ENCODE assay signal across 10 cellular contexts in genomic region chr12:67193705-67194104, GRCh38.
DNase-seq lines count a peak whose midpoint lies in the region; ATAC-seq and TF ChIP-seq lines count a peak whose summit lies in the region.
"Had no signal": no experiment of that assay in that cellular context is flagged by ENCODE, and none has a peak within 500 bp of the region (broad histone marks: within the 10 kb centered on the region; RNA-seq: fewer than 3 reads in every experiment).

No MANE protein-coding gene starts in this region.

- intact Hi-C loops in head of caudate nucleus (cut with DNase I) = no loop called here

- CTCF ChIA-PET in activated CD8-positive, alpha-beta memory T cell treated with anti-CD3 and anti-CD28 coated beads, Interleukin-2, amount 10 ng/mL, durations not matched to agents 7 days and 5 days (lab: Charles Lee) = no interaction called here

- DNase-seq in activated CD8-positive, alpha-beta memory T cell treated with anti-CD3 and anti-CD28 coated beads, Interleukin-2, amount 10 ng/mL, durations not matched to agents 7 days and 5 days = peak; percentile 45
- DNase-seq in activated CD8-positive, alpha-beta memory T cell treated with anti-CD3 and anti-CD28 coated beads, Interleukin-2, amount 50 U/mL, for 48 hours = no peak
- DNase-seq in SJCRH30 = peak; percentile 50 to 73
- peak; percentile 16 to 34 for DNase-seq in fibroblast of lung (ENCODE audit: low read depth in 2 of 2)
- DNase-seq in stimulated activated CD4-positive, alpha-beta T cell treated with anti-CD3 and anti-CD28 coated beads, Interleukin-2, amount 100 ng/mL, for 48 hours = peak; percentile 11 to 15
- no peak for DNase-seq in head of caudate nucleus
- no peak for DNase-seq in NCI-H345 treated with DMSO at 0.1 percent for 48 hours (lab: John Stamatoyannopoulos, UW; ENCODE audit: unreplicated experiment)
- DNase-seq: NCI-H187 had no signal

- no peak overlapping the region for H3K4me3 ChIP-seq in SJCRH30
- no peak overlapping the region for H3K4me3 ChIP-seq in fibroblast of lung (replicated peaks in 1 of 4; ENCODE audit: control extremely low read depth in 1 of 4, insufficient read depth in 1 of 4, low read depth in 3 of 4, low read length in 4 of 4)

- H3K27me3 ChIP-seq in SJCRH30 (no peaks in the 10 kb centered on the region), fibroblast of lung (ENCODE audit: control insufficient read depth, insufficient read depth, low read length) (no peaks in the 10 kb centered on the region)

- H3K9me3 Mint-ChIP-seq in activated CD8-positive, alpha-beta memory T cell treated with anti-CD3 and anti-CD28 coated beads, Interleukin-2, amount 10 ng/mL, durations not matched to agents 7 days and 5 days (ENCODE audit: low read depth) = no peaks in the 10 kb centered on the region
- H3K9me3 Mint-ChIP-seq in activated T-helper 17 cell treated with anti-CD3 and anti-CD28 coated beads, Interleukin-2, amount 50 U/mL, for 72 hours = no peaks in the 10 kb centered on the region

- H3K4me1 ChIP-seq in SJCRH30 (no peaks in the 10 kb centered on the region), fibroblast of lung (ENCODE audit: control insufficient read depth, extremely low read depth, insufficient read depth, low read length) (no peaks in the 10 kb centered on the region)

- ATAC-seq in activated CD8-positive, alpha-beta memory T cell treated with anti-CD3 and anti-CD28 coated beads, Interleukin-2, amount 10 ng/mL, durations not matched to agents 7 days and 5 days = no peak
- no peak for ATAC-seq in activated T-helper 17 cell treated with anti-CD3 and anti-CD28 coated beads, Interleukin-2, amount 50 U/mL, for 72 hours (replicated peaks)

- H4K20me1 ChIP-seq in fibroblast of lung (ENCODE audit: control insufficient read depth, extremely low read depth, insufficient read depth, low read length) = no peaks in the 10 kb centered on the region

- H3K27ac ChIP-seq in SJCRH30 (no peak overlapping the region), fibroblast of lung (ENCODE audit: insufficient read depth, low read length) (no peak overlapping the region)

- H3K27ac Mint-ChIP-seq in activated CD8-positive, alpha-beta memory T cell treated with anti-CD3 and anti-CD28 coated beads, Interleukin-2, amount 10 ng/mL, durations not matched to agents 7 days and 5 days = no peak overlapping the region
- no peak overlapping the region for H3K27ac Mint-ChIP-seq in activated T-helper 17 cell treated with anti-CD3 and anti-CD28 coated beads, Interleukin-2, amount 50 U/mL, for 72 hours
- H3K27ac Mint-ChIP-seq: B cell had no signal

- no peaks in the 10 kb centered on the region for H3K27me3 Mint-ChIP-seq in activated CD8-positive, alpha-beta memory T cell treated with anti-CD3 and anti-CD28 coated beads, Interleukin-2, amount 10 ng/mL, durations not matched to agents 7 days and 5 days
- H3K27me3 Mint-ChIP-seq in activated T-helper 17 cell treated with anti-CD3 and anti-CD28 coated beads, Interleukin-2, amount 50 U/mL, for 72 hours = peaks cover 28% of the 10 kb centered on the region

- no peaks in the 10 kb centered on the region for H3K79me2 ChIP-seq in fibroblast of lung (ENCODE audit: control insufficient read depth, insufficient read depth, low read length)

- H2AFZ ChIP-seq in fibroblast of lung (ENCODE audit: low read length) = no peak overlapping the region

- no peaks in the 10 kb centered on the region for H3K36me3 Mint-ChIP-seq in activated CD8-positive, alpha-beta memory T cell treated with anti-CD3 and anti-CD28 coated beads, Interleukin-2, amount 10 ng/mL, durations not matched to agents 7 days and 5 days
- H3K36me3 Mint-ChIP-seq in activated T-helper 17 cell treated with anti-CD3 and anti-CD28 coated beads, Interleukin-2, amount 50 U/mL, for 72 hours (ENCODE audit: low read depth) = no peaks in the 10 kb centered on the region

- no peaks in the 10 kb centered on the region for H3K4me1 Mint-ChIP-seq in activated CD8-positive, alpha-beta memory T cell treated with anti-CD3 and anti-CD28 coated beads, Interleukin-2, amount 10 ng/mL, durations not matched to agents 7 days and 5 days
- H3K4me1 Mint-ChIP-seq in activated T-helper 17 cell treated with anti-CD3 and anti-CD28 coated beads, Interleukin-2, amount 50 U/mL, for 72 hours = no peaks in the 10 kb centered on the region
- H3K4me1 Mint-ChIP-seq: B cell had no signal

- no peak overlapping the region for H3K4me2 ChIP-seq in fibroblast of lung (ENCODE audit: extremely low read depth, insufficient read depth, low read length)

- H3K36me3 ChIP-seq in SJCRH30 (no peaks in the 10 kb centered on the region), fibroblast of lung (ENCODE audit: control insufficient read depth, insufficient read depth, low read length) (no peaks in the 10 kb centered on the region)

- TF ChIP-seq CTCF in fibroblast of lung (conservative IDR thresholded peaks at IDR 0.05 in 1 of 2, IDR thresholded peaks at IDR 0.05 in 1 of 2; ENCODE audit: low read depth in 1 of 2, low read length in 2 of 2) = no peak

- H3K9ac ChIP-seq in fibroblast of lung (ENCODE audit: insufficient read depth, low read length) = no peak overlapping the region

- no peaks in the 10 kb centered on the region for H3K9me3 ChIP-seq in SJCRH30 (replicated peaks)
- H3K9me3 ChIP-seq in fibroblast of lung (ENCODE audit: control insufficient read depth, insufficient read depth, low read depth, low read length) = no peaks in the 10 kb centered on the region

- no peak overlapping the region for H3K4me3 Mint-ChIP-seq in activated CD8-positive, alpha-beta memory T cell treated with anti-CD3 and anti-CD28 coated beads, Interleukin-2, amount 10 ng/mL, durations not matched to agents 7 days and 5 days
- no peak overlapping the region for H3K4me3 Mint-ChIP-seq in activated T-helper 17 cell treated with anti-CD3 and anti-CD28 coated beads, Interleukin-2, amount 50 U/mL, for 72 hours
- H3K4me3 Mint-ChIP-seq: B cell had no signal

Comparison
In these comparisons a context has a peak if more than half of its experiments do, and no peak if none do; other contexts are left out.
1. DNase-seq: peak in activated CD8-positive, alpha-beta memory T cell treated with anti-CD3 and anti-CD28 coated beads, Interleukin-2, amount 10 ng/mL, durations not matched to agents 7 days and 5 days (single experiment), SJCRH30 (2 of 2), fibroblast of lung (2 of 2) and stimulated activated CD4-positive, alpha-beta T cell treated with anti-CD3 and anti-CD28 coated beads, Interleukin-2, amount 100 ng/mL, for 48 hours (2 of 2); none in activated CD8-positive, alpha-beta memory T cell treated with anti-CD3 and anti-CD28 coated beads, Interleukin-2, amount 50 U/mL, for 48 hours (single experiment), head of caudate nucleus (0 of 42) and NCI-H345 treated with DMSO at 0.1 percent for 48 hours (single experiment).